ENCODE assay signal across 9 cellular contexts in genomic region chr2:121532347-121532766, GRCh38. TPM values are rescaled to one million over a fixed set of nuclear protein-coding genes. Genes with fewer than 3 reads are reported as not detected.
DNase-seq lines count a peak whose midpoint lies in the region; ATAC-seq, FAIRE-seq and TF ChIP-seq lines count a peak whose summit lies in the region.
"Had no signal": no experiment of that assay in that cellular context is flagged by ENCODE, and none has a peak within 500 bp of the region (broad histone marks: within the 10 kb centered on the region; RNA-seq: fewer than 3 reads in every experiment).

No MANE protein-coding gene starts in this region.

- TF ChIP-seq CTCF in OCI-LY7 (conservative IDR thresholded peaks at IDR 0.05; ENCODE audit: low read length) (no peak), endothelial cell of umbilical vein (IDR thresholded peaks at IDR 0.05; ENCODE audit: extremely low read depth in 1 of 2, insufficient read depth in 1 of 2, low read depth in 1 of 2, low read length in 2 of 2) (no peak), spleen (IDR thresholded peaks at IDR 0.05 in 8 of 11, conservative IDR thresholded peaks at IDR 0.05 in 3 of 11) (no peak), upper lobe of right lung (IDR thresholded peaks at IDR 0.05) (no peak), lower lobe of right lung (IDR thresholded peaks at IDR 0.05) (no peak)

- BruUV-seq in OCI-LY7 (replicated peaks; lab: Mats Ljungman, UMichigan) (no TSS peak), endothelial cell of umbilical vein (replicated peaks; lab: Mats Ljungman, UMichigan) (no TSS peak)

- H4K20me1 ChIP-seq in OCI-LY7 (ENCODE audit: insufficient read depth, low read length) (peaks cover 15% of the 10 kb centered on the region; the same call in 1 of the 2 replicates), endothelial cell of umbilical vein (replicated peaks; ENCODE audit: control insufficient read depth, extremely low read depth, insufficient read depth, low read length) (no peaks in the 10 kb centered on the region)

- no peak for TF ChIP-seq POLR2A in endothelial cell of umbilical vein (IDR thresholded peaks at IDR 0.05; ENCODE audit: low read depth, low read length)
- no peak for TF ChIP-seq POLR2A in spleen (IDR thresholded peaks at IDR 0.05)

- H3K4me1 ChIP-seq in OCI-LY7 (ENCODE audit: insufficient read depth, low read length, poor library complexity, severe bottlenecking) (peaks cover 37% of the 10 kb centered on the region), endothelial cell of umbilical vein (ENCODE audit: control insufficient read depth, extremely low read depth, insufficient read depth, low read length) (peaks cover 18% of the 10 kb centered on the region), spleen (peaks cover 19 to 75% (median 51%) of the 10 kb centered on the region in 6 donors), upper lobe of right lung (peaks cover 34% of the 10 kb centered on the region), lower lobe of right lung (peaks cover 22% of the 10 kb centered on the region)

- H3K4me1 Mint-ChIP-seq in activated CD8-positive, alpha-beta memory T cell treated with anti-CD3 and anti-CD28 coated beads, Interleukin-2, amount 10 ng/mL, durations not matched to agents 7 days and 5 days, result peaks cover 53% of the 10 kb centered on the region

- 42 to 64% (median 47%) methylated on average over 4 of the region's 4 CpGs for WGBS in spleen, 5 donors

- POLR2A ChIA-PET in OCI-LY7 (lab: Charles Lee), result interaction anchor here (0.6 to 5.0 kb wide), 16 partner anchors 9 to 457 kb away, joined by 3 to 55 read pairs (median 4); partner anchors contain the start of gene CLASP1
- POLR2A ChIA-PET in endothelial cell of umbilical vein (lab: Charles Lee), result interaction anchor here (0.6 to 2.8 kb wide), 4 partner anchors 12 to 204 kb away, joined by 3 to 43 read pairs (median 15); partner anchors contain the start of genes CLASP1 and NIFK

- peaks cover 13% of the 10 kb centered on the region for H3K36me3 ChIP-seq in OCI-LY7 (ENCODE audit: insufficient read depth, low read length)
- no peaks in the 10 kb centered on the region for H3K36me3 ChIP-seq in endothelial cell of umbilical vein (ENCODE audit: control insufficient read depth in 2 of 2, extremely low read depth in 1 of 2, insufficient read depth in 2 of 2, low read length in 2 of 2)
- H3K36me3 ChIP-seq in spleen, result peaks cover 0 to 17% (median 2%) of the 10 kb centered on the region in 6 donors
- H3K36me3 ChIP-seq in upper lobe of right lung, result peaks cover 8% of the 10 kb centered on the region
- no peaks in the 10 kb centered on the region for H3K36me3 ChIP-seq in lower lobe of right lung

- CTCF ChIA-PET in activated CD8-positive, alpha-beta memory T cell treated with anti-CD3 and anti-CD28 coated beads, Interleukin-2, amount 10 ng/mL, durations not matched to agents 7 days and 5 days (lab: Charles Lee), result interaction anchor here (1.2 to 3.6 kb wide), 7 partner anchors 9 to 186 kb away, joined by 3 to 33 read pairs (median 8); partner anchors contain the start of gene CLASP1
- CTCF ChIA-PET in OCI-LY7 (lab: Charles Lee; ENCODE audit: unreplicated experiment) (interaction anchor here (1.1 to 1.5 kb wide), 3 partner anchors 23 to 111 kb away, joined by 3 to 5 read pairs (median 3); no protein-coding TSS in a partner anchor), endothelial cell of umbilical vein (lab: Charles Lee) (interaction anchor here (0.7 to 3.9 kb wide), 14 partner anchors 9 to 437 kb away, joined by 3 to 68 read pairs (median 6); partner anchors contain the start of genes CLASP1 and NIFK)

- H3K9me1 ChIP-seq in endothelial cell of umbilical vein (replicated peaks; ENCODE audit: control insufficient read depth, extremely low read depth, insufficient read depth, low read length), result no peaks in the 10 kb centered on the region

- no peak for ATAC-seq in activated CD8-positive, alpha-beta memory T cell treated with anti-CD3 and anti-CD28 coated beads, Interleukin-2, amount 10 ng/mL, durations not matched to agents 7 days and 5 days
- ATAC-seq in upper lobe of right lung (no peak), lower lobe of right lung (no peak)

- no peak overlapping the region for H2AFZ ChIP-seq in OCI-LY7 (ENCODE audit: low read length)
- H2AFZ ChIP-seq in endothelial cell of umbilical vein (ENCODE audit: low read depth, low read length), result no peak overlapping the region

- H3K4me3 ChIP-seq in OCI-LY7 (ENCODE audit: low read depth, low read length, poor library complexity, severe bottlenecking), result peak overlapping the region; percentile 39
- H3K4me3 ChIP-seq in endothelial cell of umbilical vein (replicated peaks in 1 of 3; ENCODE audit: insufficient read depth in 1 of 3, low read depth in 1 of 3, low read length in 3 of 3), result no peak overlapping the region
- no peak overlapping the region for H3K4me3 ChIP-seq in spleen
- H3K4me3 ChIP-seq in upper lobe of right lung, result no peak overlapping the region
- no peak overlapping the region for H3K4me3 ChIP-seq in lower lobe of right lung

- H3K4me3 Mint-ChIP-seq in activated CD8-positive, alpha-beta memory T cell treated with anti-CD3 and anti-CD28 coated beads, Interleukin-2, amount 10 ng/mL, durations not matched to agents 7 days and 5 days, result peak overlapping the region; percentile 44

- no peaks in the 10 kb centered on the region for H3K9me2 ChIP-seq in OCI-LY7 (ENCODE audit: insufficient read depth, low read length)

- no peaks in the 10 kb centered on the region for H3K27me3 Mint-ChIP-seq in activated CD8-positive, alpha-beta memory T cell treated with anti-CD3 and anti-CD28 coated beads, Interleukin-2, amount 10 ng/mL, durations not matched to agents 7 days and 5 days

- H3K27ac Mint-ChIP-seq in activated CD8-positive, alpha-beta memory T cell treated with anti-CD3 and anti-CD28 coated beads, Interleukin-2, amount 10 ng/mL, durations not matched to agents 7 days and 5 days, result peak overlapping the region; percentile 67

- H3K27me3 ChIP-seq in endothelial cell of umbilical vein (ENCODE audit: control insufficient read depth in 2 of 2, insufficient read depth in 2 of 2, low read length in 2 of 2) (no peaks in the 10 kb centered on the region), spleen (replicated peaks in 1 of 7) (no peaks in the 10 kb centered on the region), upper lobe of right lung (no peaks in the 10 kb centered on the region), lower lobe of right lung (ENCODE audit: low read depth) (no peaks in the 10 kb centered on the region)

- H3K9me3 ChIP-seq in OCI-LY7 (ENCODE audit: low read length), result no peaks in the 10 kb centered on the region
- H3K9me3 ChIP-seq in endothelial cell of umbilical vein (replicated peaks; ENCODE audit: control insufficient read depth, insufficient read depth, low read length), result no peaks in the 10 kb centered on the region
- no peaks in the 10 kb centered on the region for H3K9me3 ChIP-seq in spleen
- H3K9me3 ChIP-seq in upper lobe of right lung, result no peaks in the 10 kb centered on the region
- no peaks in the 10 kb centered on the region for H3K9me3 ChIP-seq in lower lobe of right lung

- H3K27ac ChIP-seq in OCI-LY7 (ENCODE audit: low read depth, low read length, poor library complexity, severe bottlenecking) (peak overlapping the region; percentile 94), endothelial cell of umbilical vein (ENCODE audit: insufficient read depth, low read depth, low read length) (no peak overlapping the region), spleen (peak overlapping the region in 6 of 8 donors; percentile 95 to 98 (median 96)), upper lobe of right lung (no peak overlapping the region), lower lobe of right lung (no peak overlapping the region)

- peak overlapping the region; percentile 95 for H3K4me2 ChIP-seq in OCI-LY7 (ENCODE audit: low read length)
- no peak overlapping the region for H3K4me2 ChIP-seq in endothelial cell of umbilical vein (ENCODE audit: insufficient read depth, low read length)

- peaks cover 42% of the 10 kb centered on the region for H3K79me2 ChIP-seq in OCI-LY7 (ENCODE audit: insufficient read depth, low read depth, low read length)
- peaks cover 35% of the 10 kb centered on the region for H3K79me2 ChIP-seq in endothelial cell of umbilical vein (ENCODE audit: control insufficient read depth, insufficient read depth, low read length)

- intact Hi-C loops in OCI-LY7 (cut with micrococcal nuclease; ENCODE audit: unreplicated experiment) (loop anchor here (5.0 kb wide), 1 partner anchor 205 kb away; the partner anchor contains the start of gene NIFK), endothelial cell of umbilical vein (cut with micrococcal nuclease) (no loop called here), spleen (cut with DNase I; ENCODE audit: low total_unique reads) (loop anchor here (5.0 kb wide), 1 partner anchor 115 kb away; the partner anchor contains the start of gene CLASP1), head of caudate nucleus (cut with DNase I) (loop anchor here (10.0 kb wide), 1 partner anchor 202 kb away; the partner anchor contains the start of gene NIFK), upper lobe of right lung (cut with DNase I) (loop anchor here (10.0 kb wide), 1 partner anchor 122 kb away; no protein-coding TSS in a partner anchor), lower lobe of right lung (cut with DNase I) (no loop called here)

- no peak for DNase-seq in activated CD8-positive, alpha-beta memory T cell treated with anti-CD3 and anti-CD28 coated beads, Interleukin-2, amount 10 ng/mL, durations not matched to agents 7 days and 5 days
- DNase-seq in activated CD8-positive, alpha-beta memory T cell treated with anti-CD3 and anti-CD28 coated beads for 24 hours, result no peak
- no peak for DNase-seq in OCI-LY7 (ENCODE audit: low spot score)
- peak; percentile 34 for DNase-seq in endothelial cell of umbilical vein (ENCODE audit: low read depth, low spot score)
- no peak for DNase-seq in spleen
- no peak for DNase-seq in head of caudate nucleus
- no peak for DNase-seq in upper lobe of right lung
- no peak for DNase-seq in lower lobe of right lung

- H3K36me3 Mint-ChIP-seq in activated CD8-positive, alpha-beta memory T cell treated with anti-CD3 and anti-CD28 coated beads, Interleukin-2, amount 10 ng/mL, durations not matched to agents 7 days and 5 days, result peaks cover 17% of the 10 kb centered on the region

- dilution Hi-C loops in endothelial cell of umbilical vein (cut with MboI; ENCODE audit: extremely low pct_ligation_motif_present, low sequenced_read_pairs), result no loop called here

- FAIRE-seq in endothelial cell of umbilical vein (lab: Jason Lieb, UNC), result no peak
- FAIRE-seq: G401.6 had no signal

- H3K9me3 Mint-ChIP-seq in activated CD8-positive, alpha-beta memory T cell treated with anti-CD3 and anti-CD28 coated beads, Interleukin-2, amount 10 ng/mL, durations not matched to agents 7 days and 5 days (ENCODE audit: low read depth), result no peaks in the 10 kb centered on the region

- no peak overlapping the region for H3K9ac ChIP-seq in endothelial cell of umbilical vein (replicated peaks; ENCODE audit: extremely low read depth, insufficient read depth, low read length)

RNA-seq across cellular contexts. Expression of gene RNU4ATAC, which starts 1.7 kb away (rescaled TPM):
- not detected for total RNA-seq in activated CD8-positive, alpha-beta memory T cell treated with anti-CD3 and anti-CD28 coated beads, Interleukin-2, amount 10 ng/mL, durations not matched to agents 7 days and 5 days
- not detected in 2 replicates for total RNA-seq in OCI-LY7 (2014; rRNA removed; shearing (Covaris generic))
- total RNA-seq in OCI-LY7 (2022) (not detected in 2 replicates), endothelial cell of umbilical vein (not detected in 2 replicates), spleen (10 to 100 TPM in 1 of 7 donors, under 1 TPM in 1, not detected in 5; under 0.01 to 11.8 TPM), upper lobe of right lung (not detected), lower lobe of right lung (24.8 TPM)
- polyA plus RNA-seq in endothelial cell of umbilical vein (not detected in 2 replicates), spleen (not detected)
- polyA plus RNA-seq in endothelial cell of umbilical vein (2011; cell fraction: cytosol; rRNA removed), result not detected in 2 replicates
- polyA plus RNA-seq in endothelial cell of umbilical vein (2011; cell fraction: nucleus; rRNA removed), result not detected in 2 replicates
- not detected in 2 replicates for polyA plus RNA-seq in endothelial cell of umbilical vein (2012)
- polyA minus RNA-seq in endothelial cell of umbilical vein, result under 0.01 TPM in 2 replicates
- 8,857 TPM for polyA minus RNA-seq in endothelial cell of umbilical vein (2011; cell fraction: cytosol; rRNA and poly(A)+ RNA removed)
- under 0.01 TPM in 2 replicates for polyA minus RNA-seq in endothelial cell of umbilical vein (2011; cell fraction: nucleus; rRNA and poly(A)+ RNA removed)

Comparison
In these comparisons a context has a peak if more than half of its experiments do, and no peak if none do; other contexts are left out.
1. H3K27ac ChIP-seq: peak in OCI-LY7 (single experiment) and spleen (6 of 8); none in endothelial cell of umbilical vein (single experiment), upper lobe of right lung (single experiment) and lower lobe of right lung (single experiment).
2. intact Hi-C loops: an anchor here in OCI-LY7 (5.0 kb wide), spleen (5.0 kb wide), head of caudate nucleus (10.0 kb wide) and upper lobe of right lung (10.0 kb wide); none called in endothelial cell of umbilical vein and lower lobe of right lung.